8 cellular contexts compared by ENCODE assay signal in the genomic region with DNA sequence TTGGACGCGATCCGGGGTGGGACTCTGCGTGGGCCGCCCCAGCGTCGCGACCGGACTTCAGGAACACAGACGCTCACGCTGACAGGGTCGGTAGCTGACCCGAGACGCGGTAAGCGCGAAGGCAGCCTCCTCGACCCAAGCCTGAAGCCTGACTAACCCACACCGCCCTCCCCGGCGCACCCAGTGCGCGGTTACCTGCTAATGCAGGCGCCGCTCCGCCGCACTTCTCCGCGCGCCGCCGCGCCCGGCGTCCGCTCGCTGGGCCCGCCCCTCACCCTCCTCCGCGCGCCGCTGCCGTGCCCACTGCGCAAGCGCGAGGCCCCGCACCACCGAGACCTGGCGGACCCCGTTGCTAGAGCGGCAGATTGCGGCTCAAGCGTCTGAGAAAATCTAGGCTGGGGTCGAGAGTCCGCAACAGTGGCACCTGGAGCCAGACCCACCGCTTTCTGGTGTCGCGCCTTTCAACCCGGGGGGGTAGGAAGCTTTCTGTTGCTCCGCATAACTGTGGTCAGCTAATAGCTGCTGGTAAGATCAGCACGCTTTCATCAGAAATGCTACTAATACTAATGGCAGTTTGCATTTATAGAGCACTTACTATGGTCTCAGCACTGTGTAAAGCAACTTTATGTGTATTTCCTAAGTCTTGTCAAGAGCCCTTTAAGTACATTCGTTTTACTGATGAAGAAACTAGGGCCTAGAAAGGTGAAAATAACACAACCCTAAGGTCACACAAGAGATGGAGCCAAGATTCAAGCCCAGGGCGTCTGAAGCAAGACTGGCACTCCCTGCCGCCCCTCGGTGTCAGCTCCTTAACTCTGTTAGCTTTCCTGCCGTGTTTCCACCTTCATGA. TPM values are rescaled to one million over a fixed set of nuclear protein-coding genes. Genes with fewer than 3 reads are reported as not detected.
A peak's percentile ranks its signal among the peaks of the same experiment; 100 is the strongest.
DNase-seq lines count a peak whose midpoint lies in the region; ATAC-seq and TF ChIP-seq lines count a peak whose summit lies in the region.

A gene with protein sequence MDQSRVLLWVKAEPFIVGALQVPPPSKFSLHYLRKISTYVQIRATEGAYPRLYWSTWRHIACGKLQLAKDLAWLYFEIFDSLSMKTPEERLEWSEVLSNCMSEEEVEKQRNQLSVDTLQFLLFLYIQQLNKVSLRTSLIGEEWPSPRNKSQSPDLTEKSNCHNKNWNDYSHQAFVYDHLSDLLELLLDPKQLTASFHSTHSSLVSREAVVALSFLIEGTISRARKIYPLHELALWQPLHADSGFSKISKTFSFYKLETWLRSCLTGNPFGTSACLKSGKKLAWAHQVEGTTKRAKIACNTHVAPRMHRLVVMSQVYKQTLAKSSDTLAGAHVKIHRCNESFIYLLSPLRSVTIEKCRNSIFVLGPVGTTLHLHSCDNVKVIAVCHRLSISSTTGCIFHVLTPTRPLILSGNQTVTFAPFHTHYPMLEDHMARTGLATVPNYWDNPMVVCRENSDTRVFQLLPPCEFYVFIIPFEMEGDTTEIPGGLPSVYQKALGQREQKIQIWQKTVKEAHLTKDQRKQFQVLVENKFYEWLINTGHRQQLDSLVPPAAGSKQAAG (minus strand): TSS at position 268 of the 850 bp plus-strand sequence. CDS start 3,010 bp downstream, outside the sequence.

- peaks cover 8% of the 10 kb centered on the region for H3K27me3 Mint-ChIP-seq in HFFc6 (ENCODE audit: insufficient read depth)
- H3K27me3 Mint-ChIP-seq in activated naive CD4-positive, alpha-beta T cell treated with anti-CD3 and anti-CD28 coated beads, Interleukin-2, amount 50 U/mL, for 24 hours, result no peaks in the 10 kb centered on the region

- no peak for TF ChIP-seq CTCF in GM06990 (IDR thresholded peaks at IDR 0.05; ENCODE audit: insufficient read depth, low read length, poor library complexity, severe bottlenecking)
- TF ChIP-seq CTCF in HFFc6 (IDR thresholded peaks at IDR 0.05), result no peak
- TF ChIP-seq CTCF in NB4 (IDR thresholded peaks at IDR 0.05; ENCODE audit: low read depth, low read length), result no peak

- TF ChIP-seq POLR2A in NB4 (IDR thresholded peaks at IDR 0.05; ENCODE audit: extremely low read depth, insufficient read length), result peak; percentile 94

- H3K27me3 ChIP-seq in GM06990 (replicated peaks; ENCODE audit: control insufficient read depth, insufficient read depth, low read length), result no peaks in the 10 kb centered on the region

- H3K4me3 Mint-ChIP-seq in HFFc6, result peak within 1 kb of the TSS; percentile 93
- H3K4me3 Mint-ChIP-seq in activated naive CD4-positive, alpha-beta T cell treated with anti-CD3 and anti-CD28 coated beads, Interleukin-2, amount 50 U/mL, for 24 hours, result peak within 1 kb of the TSS; percentile 98

- no peaks in the 10 kb centered on the region for H3K9me3 Mint-ChIP-seq in HFFc6
- no peaks in the 10 kb centered on the region for H3K9me3 Mint-ChIP-seq in activated naive CD4-positive, alpha-beta T cell treated with anti-CD3 and anti-CD28 coated beads, Interleukin-2, amount 50 U/mL, for 24 hours

- DNase-seq in GM06990 (ENCODE audit: extremely low read depth, insufficient read length), result peak; percentile 98
- DNase-seq in HFFc6, result peak; percentile 79
- DNase-seq in NB4 (ENCODE audit: low read depth), result peak; percentile 93
- peak; percentile 86 for DNase-seq in globus pallidus (ENCODE audit: low spot score)
- DNase-seq in nucleus accumbens (lab: John Stamatoyannopoulos, UW), result peak; percentile 26 to 95 (median 86)
- peak; percentile 90 for DNase-seq in superior temporal gyrus (ENCODE audit: extremely low spot score)

- H3K27ac Mint-ChIP-seq in HFFc6, result peak within 1 kb of the TSS; percentile 90
- peak within 1 kb of the TSS; percentile 97 for H3K27ac Mint-ChIP-seq in activated naive CD4-positive, alpha-beta T cell treated with anti-CD3 and anti-CD28 coated beads, Interleukin-2, amount 50 U/mL, for 24 hours

- peak within 1 kb of the TSS; percentile 93 for H3K4me3 ChIP-seq in GM06990 (replicated peaks; ENCODE audit: low read depth, low read length)
- H3K4me3 ChIP-seq in NB4 (ENCODE audit: low read depth, low read length), result peak within 1 kb of the TSS; percentile 79

- ATAC-seq in SK-N-SH treated with all-trans-retinoic acid at 6 μM for 48 hours, result peak; percentile 70

- H3K36me3 ChIP-seq in GM06990 (ENCODE audit: control insufficient read depth, insufficient read depth, low read length), result no peaks in the 10 kb centered on the region

- H3K4me1 Mint-ChIP-seq in HFFc6 (ENCODE audit: low read depth), result peaks cover 52% of the 10 kb centered on the region
- H3K4me1 Mint-ChIP-seq in activated naive CD4-positive, alpha-beta T cell treated with anti-CD3 and anti-CD28 coated beads, Interleukin-2, amount 50 U/mL, for 24 hours, result peaks cover 65% of the 10 kb centered on the region

- peaks cover 3% of the 10 kb centered on the region for H3K36me3 Mint-ChIP-seq in HFFc6 (ENCODE audit: low read depth)
- peaks cover 3% of the 10 kb centered on the region for H3K36me3 Mint-ChIP-seq in activated naive CD4-positive, alpha-beta T cell treated with anti-CD3 and anti-CD28 coated beads, Interleukin-2, amount 50 U/mL, for 24 hours

TF ChIP-seq in SK-N-SH treated with all-trans-retinoic acid at 6 μM for 48 hours, 23 proteins besides CTCF, POLR2A, EP300 and RAD21:
- TF ChIP-seq ZFP3 (CRISPR knock-in tag; IDR thresholded peaks at IDR 0.05) (0 out of 2 replicates have a peak, but pooled peaks have one; percentile 28), ZNF70 (CRISPR knock-in tag; IDR thresholded peaks at IDR 0.05) (no peak), CSDC2 (CRISPR knock-in tag; IDR thresholded peaks at IDR 0.05) (no peak)
- TF ChIP-seq, protein P1, sequence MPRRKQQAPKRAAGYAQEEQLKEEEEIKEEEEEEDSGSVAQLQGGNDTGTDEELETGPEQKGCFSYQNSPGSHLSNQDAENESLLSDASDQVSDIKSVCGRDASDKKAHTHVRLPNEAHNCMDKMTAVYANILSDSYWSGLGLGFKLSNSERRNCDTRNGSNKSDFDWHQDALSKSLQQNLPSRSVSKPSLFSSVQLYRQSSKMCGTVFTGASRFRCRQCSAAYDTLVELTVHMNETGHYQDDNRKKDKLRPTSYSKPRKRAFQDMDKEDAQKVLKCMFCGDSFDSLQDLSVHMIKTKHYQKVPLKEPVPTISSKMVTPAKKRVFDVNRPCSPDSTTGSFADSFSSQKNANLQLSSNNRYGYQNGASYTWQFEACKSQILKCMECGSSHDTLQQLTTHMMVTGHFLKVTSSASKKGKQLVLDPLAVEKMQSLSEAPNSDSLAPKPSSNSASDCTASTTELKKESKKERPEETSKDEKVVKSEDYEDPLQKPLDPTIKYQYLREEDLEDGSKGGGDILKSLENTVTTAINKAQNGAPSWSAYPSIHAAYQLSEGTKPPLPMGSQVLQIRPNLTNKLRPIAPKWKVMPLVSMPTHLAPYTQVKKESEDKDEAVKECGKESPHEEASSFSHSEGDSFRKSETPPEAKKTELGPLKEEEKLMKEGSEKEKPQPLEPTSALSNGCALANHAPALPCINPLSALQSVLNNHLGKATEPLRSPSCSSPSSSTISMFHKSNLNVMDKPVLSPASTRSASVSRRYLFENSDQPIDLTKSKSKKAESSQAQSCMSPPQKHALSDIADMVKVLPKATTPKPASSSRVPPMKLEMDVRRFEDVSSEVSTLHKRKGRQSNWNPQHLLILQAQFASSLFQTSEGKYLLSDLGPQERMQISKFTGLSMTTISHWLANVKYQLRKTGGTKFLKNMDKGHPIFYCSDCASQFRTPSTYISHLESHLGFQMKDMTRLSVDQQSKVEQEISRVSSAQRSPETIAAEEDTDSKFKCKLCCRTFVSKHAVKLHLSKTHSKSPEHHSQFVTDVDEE (CRISPR knock-in tag; IDR thresholded peaks at IDR 0.05), result peak; percentile 14; the same call in 1 of the 2 replicates

RNA-seq across cellular contexts. Expression of the gene that starts here (rescaled TPM):
- total RNA-seq in HFFc6 (2021; fragmentation: NEBNext Ultra II Directional; extraction: Animal tissue kit (Norgen Biotek cat#: 25700)), result 1 to 10 TPM; 4.8 to 8.0 (median 6.0) TPM

Comparison
In these comparisons a context has a peak if more than half of its experiments do, and no peak if none do; other contexts are left out.
1. Peak in every context shown above with its lines: DNase-seq, ATAC-seq and H3K4me3 ChIP-seq.